ENCODE assay signal across 11 cellular contexts in the genomic region with DNA sequence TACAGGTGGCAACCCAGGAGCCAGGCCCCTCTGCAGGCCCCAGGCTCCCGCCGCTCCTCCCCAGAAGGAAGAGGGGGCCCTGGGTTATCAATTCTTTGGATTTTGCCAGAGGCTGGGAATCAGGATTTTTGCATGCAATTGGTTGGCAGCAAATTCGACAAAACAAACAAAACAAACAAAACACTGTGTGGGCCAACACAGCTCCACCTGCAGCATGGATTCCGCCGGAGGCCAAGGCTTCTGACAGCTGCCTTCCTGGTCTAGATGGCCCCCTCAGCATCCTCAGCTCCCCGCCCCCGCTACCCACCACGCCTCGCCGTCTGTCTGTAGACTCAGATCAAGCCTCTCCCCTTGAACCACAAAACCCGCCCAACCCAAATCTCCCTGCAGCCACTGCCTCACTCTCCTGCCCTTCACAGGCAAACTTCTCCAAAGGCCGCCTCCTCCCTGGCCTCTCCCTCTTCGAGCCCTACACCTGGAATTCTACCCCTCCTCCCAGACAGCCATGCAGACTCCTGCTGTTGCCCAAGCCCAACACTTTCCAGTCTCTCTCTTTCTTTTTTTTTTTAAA. TPM values are rescaled to one million over a fixed set of nuclear protein-coding genes. Genes with fewer than 3 reads are reported as not detected.
DNase-seq lines count a peak whose midpoint lies in the region; ATAC-seq and TF ChIP-seq lines count a peak whose summit lies in the region.
"Had no signal": no experiment of that assay in that cellular context is flagged by ENCODE, and none has a peak within 500 bp of the region (broad histone marks: within the 10 kb centered on the region; RNA-seq: fewer than 3 reads in every experiment).

No MANE protein-coding gene starts in this region.

- DNase-seq in COLO668 (lab: John Stamatoyannopoulos, UW; ENCODE audit: unreplicated experiment) (peak; percentile 25), GM23338 (ENCODE audit: low spot score) (peak; percentile 74), mesendoderm (peak; percentile 88), SKM-1 (lab: John Stamatoyannopoulos, UW; ENCODE audit: unreplicated experiment) (no peak), omental fat pad (ENCODE audit: low spot score) (no peak)
- peak; percentile 85 for DNase-seq in activated CD8-positive, alpha-beta T cell treated with anti-CD3 and anti-CD28 coated beads for 36 hours
- DNase-seq: activated effector memory CD4-positive, alpha-beta T cell treated with Interleukin-2 at 50 U/mL for 16 hours; DMS 273 treated with DMSO at 0.1 percent for 48 hours; MV-4-11 had no signal

- H3K4me1 ChIP-seq in GM23338 (ENCODE audit: insufficient read depth) (peaks cover 4% of the 10 kb centered on the region; the same call in 1 of the 2 replicates), mesendoderm (ENCODE audit: control insufficient read depth, low read depth, low read length) (no peaks in the 10 kb centered on the region)

- no peak overlapping the region for H3K9ac ChIP-seq in mesendoderm (ENCODE audit: low read length)

- H4K5ac ChIP-seq in mesendoderm (ENCODE audit: low read length): no peak overlapping the region

- H3K4me3 Mint-ChIP-seq in GM23338: no peak overlapping the region; the same call in 2 of the 3 replicates
- H3K4me3 Mint-ChIP-seq in activated CD8-positive, alpha-beta T cell treated with anti-CD3 and anti-CD28 coated beads for 36 hours: no peak overlapping the region

- POLR2A ChIA-PET in activated CD8-positive, alpha-beta T cell treated with anti-CD3 and anti-CD28 coated beads for 36 hours (lab: Charles Lee): interaction anchor here (1.0 kb wide), 1 partner anchor 18 kb away, joined by 3 read pairs; no protein-coding TSS in a partner anchor

- H2BK15ac ChIP-seq in mesendoderm (replicated peaks; ENCODE audit: low read depth): no peak overlapping the region

- ATAC-seq in GM23338 (peak; percentile 87), HG03439 (IDR thresholded peaks at IDR 0.05; ENCODE audit: unreplicated experiment) (no peak), omental fat pad (ENCODE audit: low FRiP score) (no peak)
- ATAC-seq in activated CD8-positive, alpha-beta T cell treated with anti-CD3 and anti-CD28 coated beads for 36 hours: peak; percentile 93

- H3K4me3 ChIP-seq in GM23338 (no peak overlapping the region), mesendoderm (ENCODE audit: low read length) (no peak overlapping the region)

- WGBS in mesendoderm (ENCODE audit: extremely low coverage, insufficient coverage, low lambda C conversion rate): no CpG with 5 or more reads among the region's 13 CpGs

- H3K4ac ChIP-seq in mesendoderm (ENCODE audit: low read depth, low read length): no peak overlapping the region

- H3K27me3 ChIP-seq in GM23338 (ENCODE audit: insufficient read depth) (no peaks in the 10 kb centered on the region), mesendoderm (ENCODE audit: insufficient read depth, low read length, poor library complexity) (no peaks in the 10 kb centered on the region)

- peak overlapping the region; percentile 88 for H2AFZ ChIP-seq in GM23338

- H3K27ac ChIP-seq in GM23338 (ENCODE audit: low read depth): no peak overlapping the region
- peak overlapping the region; percentile 19 for H3K27ac ChIP-seq in mesendoderm (ENCODE audit: low read depth, low read length)

- intact Hi-C loops in activated CD8-positive, alpha-beta T cell treated with anti-CD3 and anti-CD28 coated beads for 36 hours (cut with micrococcal nuclease): no loop called here

- H4K8ac ChIP-seq in mesendoderm (ENCODE audit: low read depth, low read length): no peak overlapping the region

- H3K9me3 Mint-ChIP-seq in GM23338: no peaks in the 10 kb centered on the region; the same call in 2 of the 3 replicates
- no peaks in the 10 kb centered on the region for H3K9me3 Mint-ChIP-seq in activated CD8-positive, alpha-beta T cell treated with anti-CD3 and anti-CD28 coated beads for 36 hours
- H3K9me3 Mint-ChIP-seq: naive thymus-derived CD8-positive, alpha-beta T cell had no signal

- H3K56ac ChIP-seq in mesendoderm (ENCODE audit: low read length): no peak overlapping the region

- H3K4me1 Mint-ChIP-seq in GM23338: peaks cover 18% of the 10 kb centered on the region
- H3K4me1 Mint-ChIP-seq in activated CD8-positive, alpha-beta T cell treated with anti-CD3 and anti-CD28 coated beads for 36 hours (ENCODE audit: low read depth): peaks cover 14% of the 10 kb centered on the region

- no peak overlapping the region for H3K23ac ChIP-seq in mesendoderm (ENCODE audit: low read length)

- H3F3A ChIP-seq in GM23338 (replicated peaks; ENCODE audit: low read depth): no peaks in the 10 kb centered on the region

- no peak overlapping the region for H3K27ac Mint-ChIP-seq in GM23338
- no peak overlapping the region for H3K27ac Mint-ChIP-seq in activated CD8-positive, alpha-beta T cell treated with anti-CD3 and anti-CD28 coated beads for 36 hours

- no peak overlapping the region for H2AK5ac ChIP-seq in mesendoderm (ENCODE audit: low read length)

- no peaks in the 10 kb centered on the region for H4K20me1 ChIP-seq in GM23338 (replicated peaks; ENCODE audit: insufficient read depth)

- peaks cover 25% of the 10 kb centered on the region for H3K27me3 Mint-ChIP-seq in GM23338 (ENCODE audit: insufficient read depth, low read depth, poor library complexity)
- peaks cover 11% of the 10 kb centered on the region for H3K27me3 Mint-ChIP-seq in activated CD8-positive, alpha-beta T cell treated with anti-CD3 and anti-CD28 coated beads for 36 hours

- H3K4me2 ChIP-seq in GM23338: no peak overlapping the region
- H3K4me2 ChIP-seq in mesendoderm (ENCODE audit: low read length): no peak overlapping the region

- H3K9me2 ChIP-seq in GM23338 (ENCODE audit: insufficient read depth): no peaks in the 10 kb centered on the region

- H3K79me2 ChIP-seq in GM23338 (replicated peaks; ENCODE audit: insufficient read depth) (no peaks in the 10 kb centered on the region), mesendoderm (ENCODE audit: control insufficient read depth, insufficient read depth, low read length) (no peaks in the 10 kb centered on the region)

- H2BK120ac ChIP-seq in mesendoderm (ENCODE audit: low read depth, low read length): no peak overlapping the region

- no peaks in the 10 kb centered on the region for H3K36me3 Mint-ChIP-seq in GM23338 (ENCODE audit: low read depth)
- no peaks in the 10 kb centered on the region for H3K36me3 Mint-ChIP-seq in activated CD8-positive, alpha-beta T cell treated with anti-CD3 and anti-CD28 coated beads for 36 hours (ENCODE audit: low read depth)
- H3K36me3 Mint-ChIP-seq: naive thymus-derived CD8-positive, alpha-beta T cell had no signal

- no peak overlapping the region for H3K18ac ChIP-seq in mesendoderm (ENCODE audit: low read length)

- TF ChIP-seq CTCF in GM23338 (conservative IDR thresholded peaks at IDR 0.05; ENCODE audit: low read depth in 2 of 2): no peak
- no peak for TF ChIP-seq CTCF in activated CD8-positive, alpha-beta T cell treated with anti-CD3 and anti-CD28 coated beads for 36 hours (IDR thresholded peaks at IDR 0.05)
- TF ChIP-seq CTCF in omental fat pad (IDR thresholded peaks at IDR 0.05): no peak

- H3K36me3 ChIP-seq in GM23338 (ENCODE audit: insufficient read depth): no peaks in the 10 kb centered on the region
- H3K36me3 ChIP-seq in mesendoderm (ENCODE audit: control insufficient read depth, insufficient read depth, low read length): no peaks in the 10 kb centered on the region

- no peak overlapping the region for H2BK5ac ChIP-seq in mesendoderm (ENCODE audit: low read length)

- CTCF ChIA-PET in activated CD8-positive, alpha-beta T cell treated with anti-CD3 and anti-CD28 coated beads for 36 hours (lab: Charles Lee): no interaction called here

- no peaks in the 10 kb centered on the region for H3K79me1 ChIP-seq in mesendoderm (ENCODE audit: low read length)

TF ChIP-seq in GM23338, 12 proteins besides CTCF, POLR2A, EP300 and RAD21 (continues in another document):
- TF ChIP-seq POLR2AphosphoS5 (IDR thresholded peaks at IDR 0.05; ENCODE audit: low read depth): no peak
- TF ChIP-seq ZNF114 (CRISPR knock-in tag; IDR thresholded peaks at IDR 0.05): no peak
- TF ChIP-seq CREB1 (CRISPR knock-in tag; IDR thresholded peaks at IDR 0.05; ENCODE audit: low read depth): no peak
- TF ChIP-seq, protein P1, sequence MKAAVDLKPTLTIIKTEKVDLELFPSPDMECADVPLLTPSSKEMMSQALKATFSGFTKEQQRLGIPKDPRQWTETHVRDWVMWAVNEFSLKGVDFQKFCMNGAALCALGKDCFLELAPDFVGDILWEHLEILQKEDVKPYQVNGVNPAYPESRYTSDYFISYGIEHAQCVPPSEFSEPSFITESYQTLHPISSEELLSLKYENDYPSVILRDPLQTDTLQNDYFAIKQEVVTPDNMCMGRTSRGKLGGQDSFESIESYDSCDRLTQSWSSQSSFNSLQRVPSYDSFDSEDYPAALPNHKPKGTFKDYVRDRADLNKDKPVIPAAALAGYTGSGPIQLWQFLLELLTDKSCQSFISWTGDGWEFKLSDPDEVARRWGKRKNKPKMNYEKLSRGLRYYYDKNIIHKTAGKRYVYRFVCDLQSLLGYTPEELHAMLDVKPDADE (IDR thresholded peaks at IDR 0.05): no peak
- no peak for TF ChIP-seq EZH2 (IDR thresholded peaks at IDR 0.05; ENCODE audit: low read depth, unreplicated experiment)
- TF ChIP-seq STAT1 (IDR thresholded peaks at IDR 0.05; ENCODE audit: unreplicated experiment): no peak
- TF ChIP-seq NANOG (IDR thresholded peaks at IDR 0.05; ENCODE audit: borderline replicate concordance): no peak
- no peak for TF ChIP-seq EZH2phosphoT487 (IDR thresholded peaks at IDR 0.05; ENCODE audit: unreplicated experiment)

RNA-seq across cellular contexts. Expression of a gene that starts 58.0 kb away (rescaled TPM):
- 0.17 TPM in 1 of 2 replicates, not detected in the other for total RNA-seq in GM23338 (2014; rRNA removed; shearing (Covaris generic))
- not detected in 2 replicates for polyA plus RNA-seq in GM23338 (2016; fragmentation: Nextera tagmentation; extraction: Ambion mirVana)
- under 1 TPM; 0.27 to 0.49 TPM for total RNA-seq in activated CD8-positive, alpha-beta T cell treated with anti-CD3 and anti-CD28 coated beads for 36 hours
- polyA plus RNA-seq in mesendoderm (2013, experiment 1 of 2): 0.20 TPM
- polyA plus RNA-seq in mesendoderm (2013, experiment 2 of 2): 0.14 TPM
- 1 to 10 TPM; 4.5 to 5.2 (median 4.6) TPM for total RNA-seq in omental fat pad

Comparison
In these comparisons a context has a peak if more than half of its experiments do, and no peak if none do; other contexts are left out.
1. DNase-seq: peak in COLO668 (single experiment), GM23338 (single experiment), activated CD8-positive, alpha-beta T cell treated with anti-CD3 and anti-CD28 coated beads for 36 hours (single experiment) and mesendoderm (single experiment); none in SKM-1 (single experiment) and omental fat pad (single experiment).
2. ATAC-seq: peak in GM23338 (single experiment) and activated CD8-positive, alpha-beta T cell treated with anti-CD3 and anti-CD28 coated beads for 36 hours (single experiment); none in HG03439 (single experiment) and omental fat pad (single experiment).